Comparison of ENCODE assay signal across 23 cellular contexts in genomic region chr2:59297829-59298228, GRCh38.
A peak's percentile ranks its signal among the peaks of the same experiment; 100 is the strongest.
DNase-seq lines count a peak whose midpoint lies in the region; ATAC-seq and TF ChIP-seq lines count a peak whose summit lies in the region.
"Had no signal": no experiment of that assay in that cellular context is flagged by ENCODE, and none has a peak within 500 bp of the region (broad histone marks: within the 10 kb centered on the region; RNA-seq: fewer than 3 reads in every experiment).

No MANE protein-coding gene starts in this region.

- H3K4me1 ChIP-seq in mesendoderm (ENCODE audit: control insufficient read depth, low read depth, low read length), result peaks cover 2% of the 10 kb centered on the region
- H3K4me1 ChIP-seq in stomach, result peaks cover 0 to 4% (median 1%) of the 10 kb centered on the region in 4 donors

- no peaks in the 10 kb centered on the region for H3K9me3 ChIP-seq in stomach
- H3K9me3 ChIP-seq: BLaER1 had no signal

- no peak overlapping the region for H3K4me2 ChIP-seq in mesendoderm (ENCODE audit: low read length)
- H3K4me2 ChIP-seq: BLaER1 had no signal

- H3K36me3 ChIP-seq in mesendoderm (ENCODE audit: control insufficient read depth, insufficient read depth, low read length) (no peaks in the 10 kb centered on the region), stomach (no peaks in the 10 kb centered on the region)
- H3K36me3 ChIP-seq: BLaER1 had no signal

- H3K4me3 ChIP-seq in mesendoderm (ENCODE audit: low read length) (no peak overlapping the region), stomach (no peak overlapping the region)
- H3K4me3 ChIP-seq: BLaER1, GM12878 had no signal

- H3K79me1 ChIP-seq in mesendoderm (ENCODE audit: low read length), result no peaks in the 10 kb centered on the region

- TF ChIP-seq CTCF in stomach (IDR thresholded peaks at IDR 0.05), result no peak

- no peak overlapping the region for H4K8ac ChIP-seq in mesendoderm (ENCODE audit: low read depth, low read length)

- WGBS in mesendoderm (ENCODE audit: extremely low coverage, insufficient coverage, low lambda C conversion rate), result no CpG with 5 or more reads among the region's 2 CpGs
- 65 to 82% (median 72%) methylated on average over 2 of the region's 2 CpGs for WGBS in stomach, 5 donors

- H3K56ac ChIP-seq in mesendoderm (ENCODE audit: low read length), result no peak overlapping the region

- no peaks in the 10 kb centered on the region for H3K79me2 ChIP-seq in mesendoderm (ENCODE audit: control insufficient read depth, insufficient read depth, low read length)

- H2BK5ac ChIP-seq in mesendoderm (ENCODE audit: low read length), result no peak overlapping the region

- H3K9ac ChIP-seq in mesendoderm (ENCODE audit: low read length), result no peak overlapping the region
- H3K9ac ChIP-seq: BLaER1 had no signal

- ATAC-seq in esophagus mucosa, result peak; percentile 46
- ATAC-seq: GM12878 had no signal

- H3K27me3 ChIP-seq in mesendoderm (ENCODE audit: insufficient read depth, low read length, poor library complexity) (no peaks in the 10 kb centered on the region), stomach (no peaks in the 10 kb centered on the region)
- H3K27me3 ChIP-seq: BLaER1 had no signal

- H2BK120ac ChIP-seq in mesendoderm (ENCODE audit: low read depth, low read length), result no peak overlapping the region

- no peak overlapping the region for H3K4ac ChIP-seq in mesendoderm (ENCODE audit: low read depth, low read length)

- no peak overlapping the region for H2AK5ac ChIP-seq in mesendoderm (ENCODE audit: low read length)

- H3K27ac ChIP-seq in mesendoderm (ENCODE audit: low read depth, low read length) (no peak overlapping the region), stomach (no peak overlapping the region)
- H3K27ac ChIP-seq: 22Rv1, BLaER1 had no signal

- H3K18ac ChIP-seq in mesendoderm (ENCODE audit: low read length), result no peak overlapping the region

- H2BK15ac ChIP-seq in mesendoderm (replicated peaks; ENCODE audit: low read depth), result no peak overlapping the region

- no peak for TF ChIP-seq EP300 in stomach (IDR thresholded peaks at IDR 0.05)

- DNase-seq in NCI-H2029 (lab: John Stamatoyannopoulos, UW) (peak; percentile 25), NCI-H2029 treated with DMSO at 0.1 percent for 48 hours (lab: John Stamatoyannopoulos, UW) (no peak), NCI-H2107 treated with DMSO at 0.1 percent for 48 hours (lab: John Stamatoyannopoulos, UW; ENCODE audit: unreplicated experiment) (peak; percentile 74), mesendoderm (peak; percentile 71), NCI-H526 (lab: John Stamatoyannopoulos, UW) (no peak), stomach (no peak)
- no peak for DNase-seq in activated CD4-positive, alpha-beta T cell treated with anti-CD3 and anti-CD28 coated beads, Interleukin-2, amount 50 U/mL, for 48 hours
- DNase-seq: ACHN; CD4-positive, alpha-beta T cell; COR-L47; DMS79; H7; HFFc6; Karpas-422; MV-4-11; NCI-H1105 treated with DMSO at 0.1 percent for 48 hours; NCI-H1694 treated with DMSO at 0.1 percent for 48 hours; NCI-H446 treated with DMSO at 0.1 percent for 48 hours; Right ventricle myocardium superior had no signal

- H3K23ac ChIP-seq in mesendoderm (ENCODE audit: low read length), result no peak overlapping the region

- TF ChIP-seq POLR2A in stomach (IDR thresholded peaks at IDR 0.05), result no peak

- no peak overlapping the region for H4K5ac ChIP-seq in mesendoderm (ENCODE audit: low read length)

- intact Hi-C loops in stomach (cut with DNase I; ENCODE audit: low total_unique reads), result no loop called here

Comparison
In these comparisons a context has a peak if more than half of its experiments do, and no peak if none do; other contexts are left out.
1. DNase-seq: peak in NCI-H2029 (single experiment), NCI-H2107 treated with DMSO at 0.1 percent for 48 hours (single experiment) and mesendoderm (single experiment); none in NCI-H2029 treated with DMSO at 0.1 percent for 48 hours (single experiment), NCI-H526 (0 of 2), stomach (single experiment) and activated CD4-positive, alpha-beta T cell treated with anti-CD3 and anti-CD28 coated beads, Interleukin-2, amount 50 U/mL, for 48 hours (0 of 2).